In the genomic region with DNA sequence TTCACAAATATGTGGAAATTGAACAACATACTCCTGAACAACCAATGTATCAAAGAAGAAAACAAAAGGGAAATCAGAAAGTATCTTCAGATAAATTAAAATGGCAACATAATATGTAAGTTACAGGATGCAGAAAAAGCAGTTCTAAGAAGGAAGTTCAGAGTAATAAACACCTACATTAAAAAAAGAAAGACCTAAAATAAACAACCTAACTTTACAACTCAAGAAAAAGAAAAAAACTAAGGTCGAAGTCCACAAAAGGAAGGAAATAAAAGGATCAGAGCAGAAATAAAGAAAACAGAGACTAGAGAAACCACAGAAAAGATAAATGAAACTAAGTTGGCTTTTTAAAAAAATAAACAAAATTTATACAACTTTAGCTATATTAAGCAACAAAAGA, we compare ENCODE assay signal across 29 cellular contexts.
"Had no signal": no experiment of that assay in that cellular context is flagged by ENCODE, and none has a peak within 500 bp of the region (broad histone marks: within the 10 kb centered on the region; RNA-seq: fewer than 3 reads in every experiment).

No MANE protein-coding gene starts in this region.

- ATAC-seq: activated naive CD8-positive, alpha-beta T cell treated with anti-CD3 and anti-CD28 coated beads, Interleukin-2, amount 50 U/mL, for 24 hours; foreskin keratinocyte; heart right ventricle; left ventricle myocardium superior; naive thymus-derived CD8-positive, alpha-beta T cell; psoas muscle; stimulated activated naive B cell treated with anti-CD40 and anti-IgM and Interleukin-4, amounts not matched to agents 10 μg/mL and 1 μg/mL and 100 μg/mL, for 72 hours had no signal

- H3K27ac ChIP-seq: breast epithelium, esophagus muscularis mucosa, foreskin keratinocyte, heart right ventricle, parathyroid adenoma, psoas muscle, stomach, tibial artery, VCaP had no signal

- H3K4me3 ChIP-seq: breast epithelium, esophagus muscularis mucosa, heart right ventricle, psoas muscle, stomach, tibial artery had no signal

- H3K27me3 ChIP-seq: breast epithelium, esophagus muscularis mucosa, heart right ventricle, stomach, tibial artery had no signal

- H3K4me3 Mint-ChIP-seq: activated CD4-positive, alpha-beta memory T cell treated with anti-CD3 and anti-CD28 coated beads for 36 hours; activated naive CD4-positive, alpha-beta T cell treated with anti-CD3 and anti-CD28 coated beads, Interleukin-2, amount 50 U/mL, for 24 hours; activated naive CD8-positive, alpha-beta T cell treated with anti-CD3 and anti-CD28 coated beads, Interleukin-2, amount 50 U/mL, for 24 hours; mesothelial cell of epicardium; naive thymus-derived CD8-positive, alpha-beta T cell; neural crest cell; stimulated activated naive B cell treated with anti-CD40 and anti-IgM and Interleukin-4, amounts not matched to agents 10 μg/mL and 1 μg/mL and 100 μg/mL, for 72 hours had no signal

- H3K27me3 Mint-ChIP-seq: activated CD4-positive, alpha-beta memory T cell treated with anti-CD3 and anti-CD28 coated beads for 36 hours; activated naive CD4-positive, alpha-beta T cell treated with anti-CD3 and anti-CD28 coated beads, Interleukin-2, amount 50 U/mL, for 24 hours; activated naive CD8-positive, alpha-beta T cell treated with anti-CD3 and anti-CD28 coated beads, Interleukin-2, amount 50 U/mL, for 24 hours; stimulated activated naive B cell treated with anti-CD40 and anti-IgM and Interleukin-4, amounts not matched to agents 10 μg/mL and 1 μg/mL and 100 μg/mL, for 72 hours had no signal

- H2AFZ ChIP-seq: parathyroid adenoma had no signal

- H3K27ac Mint-ChIP-seq: activated CD4-positive, alpha-beta memory T cell treated with anti-CD3 and anti-CD28 coated beads for 36 hours; activated naive CD4-positive, alpha-beta T cell treated with anti-CD3 and anti-CD28 coated beads, Interleukin-2, amount 50 U/mL, for 24 hours; activated naive CD8-positive, alpha-beta T cell treated with anti-CD3 and anti-CD28 coated beads, Interleukin-2, amount 50 U/mL, for 24 hours; activated T-helper 2 cell treated with anti-CD3 and anti-CD28 coated beads, Interferon-gamma antibody, Interleukin-2, Interleukin-4, amounts not matched to agents 10 μg/mL and 5 μg/mL and 100 μg/mL, durations not matched to agents 14 hours and 24 hours and 36 hours; mesothelial cell of epicardium; naive thymus-derived CD8-positive, alpha-beta T cell; stimulated activated naive B cell treated with anti-CD40 and anti-IgM and Interleukin-4, amounts not matched to agents 10 μg/mL and 1 μg/mL and 100 μg/mL, for 72 hours had no signal

- H3K4me1 Mint-ChIP-seq: mesothelial cell of epicardium; neural crest cell; stimulated activated naive B cell treated with anti-CD40 and anti-IgM and Interleukin-4, amounts not matched to agents 10 μg/mL and 1 μg/mL and 100 μg/mL, for 72 hours had no signal

- H3K9me3 ChIP-seq: breast epithelium, esophagus muscularis mucosa had no signal

- H3K36me3 Mint-ChIP-seq: activated CD4-positive, alpha-beta memory T cell treated with anti-CD3 and anti-CD28 coated beads for 36 hours; stimulated activated naive B cell treated with anti-CD40 and anti-IgM and Interleukin-4, amounts not matched to agents 10 μg/mL and 1 μg/mL and 100 μg/mL, for 72 hours had no signal

- H3K36me3 ChIP-seq: breast epithelium, esophagus muscularis mucosa, heart right ventricle, stomach, tibial artery had no signal

- H3K79me2 ChIP-seq: parathyroid adenoma had no signal

- H3K4me1 ChIP-seq: breast epithelium, esophagus muscularis mucosa, foreskin keratinocyte, parathyroid adenoma, psoas muscle, stomach, tibial artery had no signal

- DNase-seq: activated CD4-positive, alpha-beta memory T cell treated with anti-CD3 and anti-CD28 coated beads for 36 hours; activated CD4-positive, alpha-beta T cell treated with anti-CD3 and anti-CD28 coated beads for 4 hours; activated CD8-positive, alpha-beta memory T cell treated with anti-CD3 and anti-CD28 coated beads, Interleukin-2, amount 50 U/mL, for 4 hours; activated naive CD8-positive, alpha-beta T cell treated with anti-CD3 and anti-CD28 coated beads, Interleukin-2, amount 50 U/mL, for 24 hours; activated T-cell treated with anti-CD3 and anti-CD28 coated beads, Interleukin-2, amount 50 U/mL, for 1 hour; amygdala; central memory CD4-positive, alpha-beta T cell; dermis blood vessel endothelial cell; effector CD4-positive, alpha-beta T cell; heart right ventricle; left ventricle myocardium superior; naive thymus-derived CD8-positive, alpha-beta T cell; nucleus accumbens; psoas muscle; stimulated activated CD4-positive, alpha-beta T cell treated with anti-CD3 and anti-CD28 coated beads, Interleukin-15, amount 100 ng/mL, for 24 hours; stimulated activated CD4-positive, alpha-beta T cell treated with anti-CD3 and anti-CD28 coated beads, Interleukin-2, amount 100 ng/mL, for 24 hours; stimulated activated naive B cell treated with anti-CD40 and anti-IgM and Interleukin-4, amounts not matched to agents 10 μg/mL and 1 μg/mL and 100 μg/mL, for 72 hours; stomach; T-helper 9 cell; tibial artery had no signal

- H3K9ac ChIP-seq: parathyroid adenoma had no signal
